ENCODE assay signal across 16 cellular contexts in the genomic region with DNA sequence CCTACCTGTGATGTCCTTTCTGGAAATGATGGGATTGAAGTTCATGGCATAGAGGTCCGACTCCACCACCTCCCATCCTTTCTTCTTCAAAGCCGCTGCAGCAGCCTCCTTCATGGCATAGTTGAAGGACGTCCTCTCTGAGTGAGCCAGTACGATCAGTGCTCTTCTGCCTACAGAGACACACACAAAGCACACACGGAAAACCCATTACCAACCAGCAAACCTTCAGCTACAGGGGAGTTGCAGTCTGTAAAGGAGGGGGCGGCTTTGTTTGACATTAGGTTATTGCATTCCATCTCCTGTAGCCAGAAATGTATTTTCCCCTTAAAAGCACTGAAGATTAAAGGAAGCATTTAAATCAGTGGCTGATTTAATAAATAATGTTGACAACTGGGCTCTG. TPM values are rescaled to one million over a fixed set of nuclear protein-coding genes. Genes with fewer than 3 reads are reported as not detected.
DNase-seq lines count a peak whose midpoint lies in the region; ATAC-seq and TF ChIP-seq lines count a peak whose summit lies in the region.
"Had no signal": no experiment of that assay in that cellular context is flagged by ENCODE, and none has a peak within 500 bp of the region (broad histone marks: within the 10 kb centered on the region; RNA-seq: fewer than 3 reads in every experiment).

No MANE protein-coding gene starts in this region.

- H3K9ac ChIP-seq in mesenchymal stem cell (ENCODE audit: low read length), result no peak overlapping the region
- no peak overlapping the region for H3K9ac ChIP-seq in neural progenitor cell
- H3K9ac ChIP-seq: BLaER1 treated with 17β-estradiol and CSF1 and Interleukin-3, amounts not matched to agents 10 nM and 100 nM had no signal

- H3K4me3 ChIP-seq in mesenchymal stem cell (ENCODE audit: insufficient read depth in 1 of 2, low read depth in 1 of 2, low read length in 2 of 2) (no peak overlapping the region), neural progenitor cell (no peak overlapping the region)
- H3K4me3 ChIP-seq: BLaER1 treated with 17β-estradiol and CSF1 and Interleukin-3, amounts not matched to agents 10 nM and 100 nM had no signal

- 95% methylated on average over 3 of the region's 6 CpGs for WGBS in mesenchymal stem cell

- no peak overlapping the region for H2AK5ac ChIP-seq in mesenchymal stem cell (ENCODE audit: low read length, severe bottlenecking)

- H3K18ac ChIP-seq in mesenchymal stem cell (ENCODE audit: low read depth in 1 of 2, low read length in 2 of 2), result no peak overlapping the region

- H3K27me3 Mint-ChIP-seq in activated naive CD4-positive, alpha-beta T cell treated with anti-CD3 and anti-CD28 coated beads, Interleukin-2, amount 10 ng/mL, durations not matched to agents 7 days and 5 days, result no peaks in the 10 kb centered on the region
- H3K27me3 Mint-ChIP-seq in neural progenitor cell (ENCODE audit: insufficient read depth, low read depth), result peaks cover 4% of the 10 kb centered on the region
- H3K27me3 Mint-ChIP-seq: CD4-positive, CD25-positive, alpha-beta regulatory T cell had no signal

- DNase-seq in activated naive CD4-positive, alpha-beta T cell treated with anti-CD3 and anti-CD28 coated beads, Interleukin-2, amount 10 ng/mL, durations not matched to agents 7 days and 5 days, result no peak
- no peak for DNase-seq in activated naive CD4-positive, alpha-beta T cell treated with Interleukin-2 at 50 U/mL for 16 hours
- DNase-seq in mesenchymal stem cell, result no peak
- no peak for DNase-seq in neural progenitor cell (ENCODE audit: low spot score)
- DNase-seq in effector CD8-positive, alpha-beta T cell (lab: John Stamatoyannopoulos, UW), result no peak
- DNase-seq in activated CD4-positive, alpha-beta T cell treated with anti-CD3 and anti-CD28 coated beads for 4 hours, result no peak
- DNase-seq: 8988T; ACHN; Calu3; CD4-positive, CD25-positive, alpha-beta regulatory T cell; DMS 273 treated with DMSO at 0.1 percent for 48 hours; DMS79; GOT3; H9 had no signal

- peak overlapping the region; percentile 63 for H4K8ac ChIP-seq in mesenchymal stem cell (ENCODE audit: low read length)

- H3K27me3 ChIP-seq in mesenchymal stem cell (ENCODE audit: control insufficient read depth in 1 of 2, insufficient read depth in 1 of 2, low read length in 2 of 2) (no peaks in the 10 kb centered on the region), neural progenitor cell (no peaks in the 10 kb centered on the region)
- H3K27me3 ChIP-seq: BLaER1 treated with 17β-estradiol and CSF1 and Interleukin-3, amounts not matched to agents 10 nM and 100 nM had no signal

- H3K27ac ChIP-seq in mesenchymal stem cell (ENCODE audit: low read length, poor library complexity, severe bottlenecking) (no peak overlapping the region), neural progenitor cell (no peak overlapping the region)
- H3K27ac ChIP-seq: BLaER1 treated with 17β-estradiol and CSF1 and Interleukin-3, amounts not matched to agents 10 nM and 100 nM had no signal

- no peaks in the 10 kb centered on the region for H3K9me3 ChIP-seq in mesenchymal stem cell (ENCODE audit: control insufficient read depth, low read length)
- H3K9me3 ChIP-seq in neural progenitor cell (ENCODE audit: low read depth), result no peaks in the 10 kb centered on the region
- H3K9me3 ChIP-seq: BLaER1 treated with 17β-estradiol and CSF1 and Interleukin-3, amounts not matched to agents 10 nM and 100 nM had no signal

- H2AFZ ChIP-seq in mesenchymal stem cell (ENCODE audit: low read depth, low read length) (no peak overlapping the region), neural progenitor cell (replicated peaks) (no peak overlapping the region)

- H2BK120ac ChIP-seq in mesenchymal stem cell (ENCODE audit: low read depth, low read length), result no peak overlapping the region

- no peak overlapping the region for H3K23ac ChIP-seq in mesenchymal stem cell (ENCODE audit: low read length in 2 of 2)

- H3K79me1 ChIP-seq in mesenchymal stem cell (replicated peaks; ENCODE audit: low read length, poor library complexity, severe bottlenecking), result peaks cover 16% of the 10 kb centered on the region

- CTCF ChIA-PET in activated naive CD4-positive, alpha-beta T cell treated with anti-CD3 and anti-CD28 coated beads, Interleukin-2, amount 10 ng/mL, durations not matched to agents 7 days and 5 days (lab: Charles Lee), result no interaction called here

- no peaks in the 10 kb centered on the region for H3K9me3 Mint-ChIP-seq in activated naive CD4-positive, alpha-beta T cell treated with anti-CD3 and anti-CD28 coated beads, Interleukin-2, amount 10 ng/mL, durations not matched to agents 7 days and 5 days
- H3K9me3 Mint-ChIP-seq in neural progenitor cell, result no peaks in the 10 kb centered on the region
- H3K9me3 Mint-ChIP-seq: CD4-positive, CD25-positive, alpha-beta regulatory T cell; H9 had no signal

- no peak for ATAC-seq in GM19023 (IDR thresholded peaks at IDR 0.05; ENCODE audit: unreplicated experiment)

- H3K4me1 Mint-ChIP-seq in activated naive CD4-positive, alpha-beta T cell treated with anti-CD3 and anti-CD28 coated beads, Interleukin-2, amount 10 ng/mL, durations not matched to agents 7 days and 5 days, result peaks cover 13% of the 10 kb centered on the region
- no peaks in the 10 kb centered on the region for H3K4me1 Mint-ChIP-seq in neural progenitor cell

- no peak for TF ChIP-seq CTCF in neural progenitor cell (IDR thresholded peaks at IDR 0.05)

- no peak overlapping the region for H2BK5ac ChIP-seq in mesenchymal stem cell (ENCODE audit: low read depth, low read length, poor library complexity, severe bottlenecking)

- H3K4me2 ChIP-seq in mesenchymal stem cell (ENCODE audit: low read length, poor library complexity, severe bottlenecking) (no peak overlapping the region), neural progenitor cell (no peak overlapping the region)
- H3K4me2 ChIP-seq: BLaER1 treated with 17β-estradiol and CSF1 and Interleukin-3, amounts not matched to agents 10 nM and 100 nM had no signal

- H3K4me1 ChIP-seq in mesenchymal stem cell (ENCODE audit: control insufficient read depth, insufficient read depth, low read depth, low read length) (peaks cover 2% of the 10 kb centered on the region), neural progenitor cell (no peaks in the 10 kb centered on the region)

- no peaks in the 10 kb centered on the region for H3K79me2 ChIP-seq in neural progenitor cell (ENCODE audit: low read depth)

- peaks cover 8% of the 10 kb centered on the region for H3K36me3 Mint-ChIP-seq in activated naive CD4-positive, alpha-beta T cell treated with anti-CD3 and anti-CD28 coated beads, Interleukin-2, amount 10 ng/mL, durations not matched to agents 7 days and 5 days
- peaks cover 6% of the 10 kb centered on the region for H3K36me3 Mint-ChIP-seq in neural progenitor cell
- H3K36me3 Mint-ChIP-seq: CD4-positive, CD25-positive, alpha-beta regulatory T cell had no signal

- no peaks in the 10 kb centered on the region for H3F3A ChIP-seq in neural progenitor cell (ENCODE audit: low read depth)

- H3K36me3 ChIP-seq in mesenchymal stem cell (ENCODE audit: control insufficient read depth in 1 of 2, insufficient read depth in 2 of 2, low read depth in 1 of 2, low read length in 2 of 2) (peaks cover 55 to 83% of the 10 kb centered on the region in 2 experiments), neural progenitor cell (no peaks in the 10 kb centered on the region)

- H3K4me3 Mint-ChIP-seq in activated naive CD4-positive, alpha-beta T cell treated with anti-CD3 and anti-CD28 coated beads, Interleukin-2, amount 10 ng/mL, durations not matched to agents 7 days and 5 days, result no peak overlapping the region
- H3K4me3 Mint-ChIP-seq in neural progenitor cell, result no peak overlapping the region
- H3K4me3 Mint-ChIP-seq: CD4-positive, CD25-positive, alpha-beta regulatory T cell; H9 had no signal

- no peak overlapping the region for H3K14ac ChIP-seq in mesenchymal stem cell (ENCODE audit: low read length in 2 of 2)

- no peaks in the 10 kb centered on the region for H4K20me1 ChIP-seq in neural progenitor cell (ENCODE audit: low read depth)

- H3K27ac Mint-ChIP-seq in activated naive CD4-positive, alpha-beta T cell treated with anti-CD3 and anti-CD28 coated beads, Interleukin-2, amount 10 ng/mL, durations not matched to agents 7 days and 5 days, result peak overlapping the region; percentile 49
- H3K27ac Mint-ChIP-seq in neural progenitor cell, result peak overlapping the region; percentile 30
- H3K27ac Mint-ChIP-seq: CD4-positive, CD25-positive, alpha-beta regulatory T cell had no signal

- no peak overlapping the region for H4K91ac ChIP-seq in mesenchymal stem cell (ENCODE audit: low read length)

- H2BK15ac ChIP-seq in mesenchymal stem cell (ENCODE audit: low read depth, poor library complexity, severe bottlenecking), result no peak overlapping the region

- no peak overlapping the region for H2BK12ac ChIP-seq in mesenchymal stem cell (ENCODE audit: low read length in 2 of 2)

- no peak overlapping the region for H3K4ac ChIP-seq in mesenchymal stem cell (ENCODE audit: low read depth in 1 of 2, low read length in 2 of 2)

RNA-seq across cellular contexts. Expression of gene NQO1, which starts 8.0 kb away (rescaled TPM):
- 422 TPM for polyA plus RNA-seq in mesenchymal stem cell (2013, experiment 1 of 2)
- polyA plus RNA-seq in mesenchymal stem cell (2013, experiment 2 of 2), result 441 TPM
- 11.4 and 18.1 TPM in 2 replicates for total RNA-seq in neural progenitor cell (ENCODE audit: low replicate concordance)

RNA-seq across cellular contexts. Expression of gene NOB1, which starts 36.4 kb away (rescaled TPM):
- 42.8 TPM for polyA plus RNA-seq in mesenchymal stem cell (2013, experiment 1 of 2)
- 41.7 TPM for polyA plus RNA-seq in mesenchymal stem cell (2013, experiment 2 of 2)
- 30.3 and 47.4 TPM in 2 replicates for total RNA-seq in neural progenitor cell (ENCODE audit: low replicate concordance)

RNA-seq across cellular contexts. Expression of gene WWP2, which starts 43.8 kb away (rescaled TPM):
- 16.7 TPM for polyA plus RNA-seq in mesenchymal stem cell (2013, experiment 1 of 2)
- polyA plus RNA-seq in mesenchymal stem cell (2013, experiment 2 of 2), result 16.9 TPM
- total RNA-seq in neural progenitor cell (ENCODE audit: low replicate concordance), result 24.5 and 26.8 TPM in 2 replicates
